ENCODE assay signal across 1 cellular context in the genomic region with DNA sequence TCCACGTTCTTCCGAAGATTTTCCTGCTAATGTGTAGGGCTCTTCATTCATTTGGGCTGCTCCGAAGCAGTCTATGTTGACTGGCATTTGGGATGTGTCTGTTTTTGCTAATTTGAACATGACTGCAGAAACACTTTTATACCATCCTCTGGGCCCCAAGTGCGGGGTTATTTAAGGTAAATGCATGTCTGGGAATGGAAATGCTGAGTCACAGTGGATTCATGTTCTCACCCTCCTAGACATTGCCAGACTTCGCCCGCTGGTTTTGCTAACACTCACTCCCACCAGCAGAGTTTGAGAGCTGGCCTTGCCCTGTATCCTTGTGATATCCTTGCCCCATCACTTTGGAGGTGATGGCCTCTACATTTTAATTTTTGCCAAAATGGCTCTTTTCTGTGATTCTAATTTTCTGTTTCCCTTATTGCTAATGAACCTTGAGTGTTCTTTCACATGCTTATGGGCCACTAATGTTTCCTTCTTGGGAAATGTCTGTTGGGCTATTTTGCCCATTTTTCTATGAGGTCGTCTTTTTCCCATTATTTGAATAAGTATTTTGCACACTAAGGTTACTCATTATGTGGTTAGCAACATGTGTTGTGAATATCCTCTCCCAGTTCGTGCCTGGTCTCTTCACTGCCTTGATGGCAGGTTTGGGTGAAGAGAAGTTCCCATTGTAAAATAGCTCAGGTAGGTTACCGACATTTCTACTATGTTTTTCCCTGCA.
TF ChIP-seq lines count a peak whose summit lies in the region.

No MANE protein-coding gene starts in this region.

TF ChIP-seq in K562, 482 proteins besides CTCF, POLR2A, EP300 and RAD21 (continued from another document and continues in another):
- TF ChIP-seq ARID1B (IDR thresholded peaks at IDR 0.05) (peak; percentile 32), ZC3H11A (IDR thresholded peaks at IDR 0.05; ENCODE audit: low read depth, low read length) (no peak), HNRNPLL (IDR thresholded peaks at IDR 0.05; ENCODE audit: low read depth, low read length, poor library complexity, severe bottlenecking) (no peak), ZNF239 (CRISPR knock-in tag; IDR thresholded peaks at IDR 0.05) (no peak), GTF2E2 (tag; IDR thresholded peaks at IDR 0.05) (no peak), ZNF696 (CRISPR knock-in tag; conservative IDR thresholded peaks at IDR 0.05) (no peak), HDAC8 (tag; IDR thresholded peaks at IDR 0.05) (no peak), GATA2 (CRISPR knock-in tag; IDR thresholded peaks at IDR 0.05) (no peak), MAFK (IDR thresholded peaks at IDR 0.05; ENCODE audit: low read length) (peak; percentile 77), KAT7 (CRISPR knock-in tag; IDR thresholded peaks at IDR 0.05; ENCODE audit: borderline replicate concordance) (no peak), ZNF140 (CRISPR knock-in tag; IDR thresholded peaks at IDR 0.05) (no peak), ZNF197 (CRISPR knock-in tag; IDR thresholded peaks at IDR 0.05; ENCODE audit: low read depth) (no peak), SMAD2 (IDR thresholded peaks at IDR 0.05; ENCODE audit: low read depth, low read length) (no peak), SRF (CRISPR knock-in tag; IDR thresholded peaks at IDR 0.05) (no peak), XRCC5 (IDR thresholded peaks at IDR 0.05; ENCODE audit: low read depth, low read length) (no peak), ZNF766 (CRISPR knock-in tag; conservative IDR thresholded peaks at IDR 0.05) (no peak), ZZZ3 (IDR thresholded peaks at IDR 0.05) (no peak), RFX7 (CRISPR knock-in tag; IDR thresholded peaks at IDR 0.05) (no peak), SMARCA4 (IDR thresholded peaks at IDR 0.05) (0 out of 2 replicates have a peak, but pooled peaks have one; percentile 18), GTF2F1 (IDR thresholded peaks at IDR 0.05; ENCODE audit: low read depth, low read length) (no peak), KLF1 (tag; IDR thresholded peaks at IDR 0.05) (no peak), SAFB (IDR thresholded peaks at IDR 0.05; ENCODE audit: borderline replicate concordance, low read depth, low read length) (no peak), PHF8 (IDR thresholded peaks at IDR 0.05; ENCODE audit: borderline replicate concordance, low read length) (no peak), TAF15 (IDR thresholded peaks at IDR 0.05; ENCODE audit: low read depth, low read length) (no peak), CBX5 (IDR thresholded peaks at IDR 0.05; ENCODE audit: borderline replicate concordance, low read depth) (no peak), ZNF354B (CRISPR knock-in tag; IDR thresholded peaks at IDR 0.05) (no peak), ZNF316 (IDR thresholded peaks at IDR 0.05) (peak; percentile 92), SETDB1 (IDR thresholded peaks at IDR 0.05; ENCODE audit: low read length) (no peak), EWSR1 (IDR thresholded peaks at IDR 0.05; ENCODE audit: borderline replicate concordance, low read depth, partially characterized antibody) (no peak)
- TF ChIP-seq, protein P1, sequence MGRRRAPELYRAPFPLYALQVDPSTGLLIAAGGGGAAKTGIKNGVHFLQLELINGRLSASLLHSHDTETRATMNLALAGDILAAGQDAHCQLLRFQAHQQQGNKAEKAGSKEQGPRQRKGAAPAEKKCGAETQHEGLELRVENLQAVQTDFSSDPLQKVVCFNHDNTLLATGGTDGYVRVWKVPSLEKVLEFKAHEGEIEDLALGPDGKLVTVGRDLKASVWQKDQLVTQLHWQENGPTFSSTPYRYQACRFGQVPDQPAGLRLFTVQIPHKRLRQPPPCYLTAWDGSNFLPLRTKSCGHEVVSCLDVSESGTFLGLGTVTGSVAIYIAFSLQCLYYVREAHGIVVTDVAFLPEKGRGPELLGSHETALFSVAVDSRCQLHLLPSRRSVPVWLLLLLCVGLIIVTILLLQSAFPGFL (CRISPR knock-in tag; IDR thresholded peaks at IDR 0.05): no peak
- TF ChIP-seq, protein P2, sequence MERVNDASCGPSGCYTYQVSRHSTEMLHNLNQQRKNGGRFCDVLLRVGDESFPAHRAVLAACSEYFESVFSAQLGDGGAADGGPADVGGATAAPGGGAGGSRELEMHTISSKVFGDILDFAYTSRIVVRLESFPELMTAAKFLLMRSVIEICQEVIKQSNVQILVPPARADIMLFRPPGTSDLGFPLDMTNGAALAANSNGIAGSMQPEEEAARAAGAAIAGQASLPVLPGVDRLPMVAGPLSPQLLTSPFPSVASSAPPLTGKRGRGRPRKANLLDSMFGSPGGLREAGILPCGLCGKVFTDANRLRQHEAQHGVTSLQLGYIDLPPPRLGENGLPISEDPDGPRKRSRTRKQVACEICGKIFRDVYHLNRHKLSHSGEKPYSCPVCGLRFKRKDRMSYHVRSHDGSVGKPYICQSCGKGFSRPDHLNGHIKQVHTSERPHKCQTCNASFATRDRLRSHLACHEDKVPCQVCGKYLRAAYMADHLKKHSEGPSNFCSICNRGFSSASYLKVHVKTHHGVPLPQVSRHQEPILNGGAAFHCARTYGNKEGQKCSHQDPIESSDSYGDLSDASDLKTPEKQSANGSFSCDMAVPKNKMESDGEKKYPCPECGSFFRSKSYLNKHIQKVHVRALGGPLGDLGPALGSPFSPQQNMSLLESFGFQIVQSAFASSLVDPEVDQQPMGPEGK (CRISPR knock-in tag; IDR thresholded peaks at IDR 0.05; ENCODE audit: borderline replicate concordance): no peak
- TF ChIP-seq, protein P3, sequence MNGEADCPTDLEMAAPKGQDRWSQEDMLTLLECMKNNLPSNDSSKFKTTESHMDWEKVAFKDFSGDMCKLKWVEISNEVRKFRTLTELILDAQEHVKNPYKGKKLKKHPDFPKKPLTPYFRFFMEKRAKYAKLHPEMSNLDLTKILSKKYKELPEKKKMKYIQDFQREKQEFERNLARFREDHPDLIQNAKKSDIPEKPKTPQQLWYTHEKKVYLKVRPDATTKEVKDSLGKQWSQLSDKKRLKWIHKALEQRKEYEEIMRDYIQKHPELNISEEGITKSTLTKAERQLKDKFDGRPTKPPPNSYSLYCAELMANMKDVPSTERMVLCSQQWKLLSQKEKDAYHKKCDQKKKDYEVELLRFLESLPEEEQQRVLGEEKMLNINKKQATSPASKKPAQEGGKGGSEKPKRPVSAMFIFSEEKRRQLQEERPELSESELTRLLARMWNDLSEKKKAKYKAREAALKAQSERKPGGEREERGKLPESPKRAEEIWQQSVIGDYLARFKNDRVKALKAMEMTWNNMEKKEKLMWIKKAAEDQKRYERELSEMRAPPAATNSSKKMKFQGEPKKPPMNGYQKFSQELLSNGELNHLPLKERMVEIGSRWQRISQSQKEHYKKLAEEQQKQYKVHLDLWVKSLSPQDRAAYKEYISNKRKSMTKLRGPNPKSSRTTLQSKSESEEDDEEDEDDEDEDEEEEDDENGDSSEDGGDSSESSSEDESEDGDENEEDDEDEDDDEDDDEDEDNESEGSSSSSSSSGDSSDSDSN (IDR thresholded peaks at IDR 0.05; ENCODE audit: borderline replicate concordance in 1 of 2, low read depth in 2 of 2, low read length in 2 of 2): no peak
- TF ChIP-seq, protein P4, sequence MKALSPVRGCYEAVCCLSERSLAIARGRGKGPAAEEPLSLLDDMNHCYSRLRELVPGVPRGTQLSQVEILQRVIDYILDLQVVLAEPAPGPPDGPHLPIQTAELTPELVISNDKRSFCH (CRISPR knock-in tag; IDR thresholded peaks at IDR 0.05): no peak
- TF ChIP-seq, protein P4 (tag; IDR thresholded peaks at IDR 0.05): no peak
- TF ChIP-seq, protein P5, sequence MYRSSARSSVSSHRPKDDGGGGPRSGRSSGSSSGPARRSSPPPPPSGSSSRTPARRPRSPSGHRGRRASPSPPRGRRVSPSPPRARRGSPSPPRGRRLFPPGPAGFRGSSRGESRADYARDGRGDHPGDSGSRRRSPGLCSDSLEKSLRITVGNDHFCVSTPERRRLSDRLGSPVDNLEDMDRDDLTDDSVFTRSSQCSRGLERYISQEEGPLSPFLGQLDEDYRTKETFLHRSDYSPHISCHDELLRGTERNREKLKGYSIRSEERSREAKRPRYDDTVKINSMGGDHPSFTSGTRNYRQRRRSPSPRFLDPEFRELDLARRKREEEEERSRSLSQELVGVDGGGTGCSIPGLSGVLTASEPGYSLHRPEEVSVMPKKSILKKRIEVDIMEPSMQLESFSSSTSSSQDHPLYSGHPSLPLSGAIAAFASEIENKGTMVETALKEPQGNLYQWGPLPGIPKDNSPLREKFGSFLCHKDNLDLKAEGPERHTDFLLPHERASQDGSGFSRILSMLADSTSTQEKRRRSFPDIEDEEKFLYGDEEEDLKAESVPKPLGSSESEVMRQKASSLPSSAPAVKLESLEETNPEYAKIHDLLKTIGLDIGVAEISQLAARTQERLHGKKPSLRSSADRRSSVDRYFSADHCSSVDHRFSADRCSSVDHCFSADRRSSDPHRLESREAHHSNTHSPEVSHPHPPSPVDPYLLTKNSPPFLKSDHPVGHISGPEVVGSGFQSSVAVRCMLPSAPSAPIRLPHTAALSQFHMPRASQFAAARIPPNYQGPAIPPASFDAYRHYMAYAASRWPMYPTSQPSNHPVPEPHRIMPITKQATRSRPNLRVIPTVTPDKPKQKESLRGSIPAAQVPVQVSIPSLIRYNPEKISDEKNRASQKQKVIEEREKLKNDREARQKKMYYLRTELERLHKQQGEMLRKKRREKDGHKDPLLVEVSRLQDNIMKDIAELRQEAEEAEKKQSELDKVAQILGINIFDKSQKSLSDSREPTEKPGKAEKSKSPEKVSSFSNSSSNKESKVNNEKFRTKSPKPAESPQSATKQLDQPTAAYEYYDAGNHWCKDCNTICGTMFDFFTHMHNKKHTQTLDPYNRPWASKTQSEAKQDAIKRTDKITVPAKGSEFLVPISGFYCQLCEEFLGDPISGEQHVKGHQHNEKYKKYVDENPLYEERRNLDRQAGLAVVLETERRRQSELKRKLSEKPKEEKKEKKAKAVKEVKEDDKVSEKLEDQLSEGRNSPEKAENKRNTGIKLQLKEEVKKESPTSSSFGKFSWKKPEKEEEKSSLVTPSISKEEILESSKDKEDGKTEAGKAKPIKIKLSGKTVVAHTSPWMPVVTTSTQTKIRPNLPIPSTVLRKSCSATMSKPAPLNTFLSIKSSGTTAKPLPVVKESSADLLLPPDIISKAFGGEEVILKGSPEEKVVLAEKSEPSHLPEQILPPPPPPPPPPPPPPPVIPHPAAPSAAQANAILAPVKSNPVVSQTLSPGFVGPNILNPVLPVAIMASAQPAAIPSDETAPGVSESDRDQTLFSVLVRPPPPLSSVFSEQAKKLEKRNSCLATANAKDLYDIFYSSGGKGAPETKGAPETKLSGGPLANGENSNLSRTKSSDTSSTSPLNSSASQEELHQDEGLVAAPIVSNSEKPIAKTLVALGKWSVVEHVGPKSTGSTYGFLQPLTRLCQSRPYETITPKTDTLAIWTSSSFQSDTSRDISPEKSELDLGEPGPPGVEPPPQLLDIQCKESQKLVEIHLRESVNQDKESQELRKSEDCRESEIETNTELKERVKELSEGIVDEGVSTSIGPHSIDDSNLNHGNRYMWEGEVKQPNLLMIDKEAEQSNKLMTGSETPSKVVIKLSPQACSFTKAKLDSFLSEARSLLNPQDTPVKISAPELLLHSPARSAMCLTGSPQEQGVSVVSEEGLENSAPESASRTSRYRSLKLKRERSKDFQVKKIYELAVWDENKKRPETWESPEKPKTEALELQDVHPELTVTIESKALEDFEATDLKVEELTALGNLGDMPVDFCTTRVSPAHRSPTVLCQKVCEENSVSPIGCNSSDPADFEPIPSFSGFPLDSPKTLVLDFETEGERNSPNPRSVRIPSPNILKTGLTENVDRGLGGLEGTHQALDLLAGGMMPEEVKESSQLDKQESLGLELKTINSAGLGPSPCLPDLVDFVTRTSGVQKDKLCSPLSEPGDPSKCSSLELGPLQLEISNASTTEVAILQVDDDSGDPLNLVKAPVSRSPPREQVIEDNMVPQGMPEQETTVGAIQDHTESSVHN (IDR thresholded peaks at IDR 0.05; ENCODE audit: borderline replicate concordance in 1 of 2, low read depth in 1 of 2): no peak
- TF ChIP-seq, protein P6, sequence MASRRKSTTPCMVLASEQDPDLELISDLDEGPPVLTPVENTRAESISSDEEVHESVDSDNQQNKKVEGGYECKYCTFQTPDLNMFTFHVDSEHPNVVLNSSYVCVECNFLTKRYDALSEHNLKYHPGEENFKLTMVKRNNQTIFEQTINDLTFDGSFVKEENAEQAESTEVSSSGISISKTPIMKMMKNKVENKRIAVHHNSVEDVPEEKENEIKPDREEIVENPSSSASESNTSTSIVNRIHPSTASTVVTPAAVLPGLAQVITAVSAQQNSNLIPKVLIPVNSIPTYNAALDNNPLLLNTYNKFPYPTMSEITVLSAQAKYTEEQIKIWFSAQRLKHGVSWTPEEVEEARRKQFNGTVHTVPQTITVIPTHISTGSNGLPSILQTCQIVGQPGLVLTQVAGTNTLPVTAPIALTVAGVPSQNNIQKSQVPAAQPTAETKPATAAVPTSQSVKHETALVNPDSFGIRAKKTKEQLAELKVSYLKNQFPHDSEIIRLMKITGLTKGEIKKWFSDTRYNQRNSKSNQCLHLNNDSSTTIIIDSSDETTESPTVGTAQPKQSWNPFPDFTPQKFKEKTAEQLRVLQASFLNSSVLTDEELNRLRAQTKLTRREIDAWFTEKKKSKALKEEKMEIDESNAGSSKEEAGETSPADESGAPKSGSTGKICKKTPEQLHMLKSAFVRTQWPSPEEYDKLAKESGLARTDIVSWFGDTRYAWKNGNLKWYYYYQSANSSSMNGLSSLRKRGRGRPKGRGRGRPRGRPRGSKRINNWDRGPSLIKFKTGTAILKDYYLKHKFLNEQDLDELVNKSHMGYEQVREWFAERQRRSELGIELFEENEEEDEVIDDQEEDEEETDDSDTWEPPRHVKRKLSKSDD (conservative IDR thresholded peaks at IDR 0.05; ENCODE audit: low read length): no peak
- TF ChIP-seq, protein P7, sequence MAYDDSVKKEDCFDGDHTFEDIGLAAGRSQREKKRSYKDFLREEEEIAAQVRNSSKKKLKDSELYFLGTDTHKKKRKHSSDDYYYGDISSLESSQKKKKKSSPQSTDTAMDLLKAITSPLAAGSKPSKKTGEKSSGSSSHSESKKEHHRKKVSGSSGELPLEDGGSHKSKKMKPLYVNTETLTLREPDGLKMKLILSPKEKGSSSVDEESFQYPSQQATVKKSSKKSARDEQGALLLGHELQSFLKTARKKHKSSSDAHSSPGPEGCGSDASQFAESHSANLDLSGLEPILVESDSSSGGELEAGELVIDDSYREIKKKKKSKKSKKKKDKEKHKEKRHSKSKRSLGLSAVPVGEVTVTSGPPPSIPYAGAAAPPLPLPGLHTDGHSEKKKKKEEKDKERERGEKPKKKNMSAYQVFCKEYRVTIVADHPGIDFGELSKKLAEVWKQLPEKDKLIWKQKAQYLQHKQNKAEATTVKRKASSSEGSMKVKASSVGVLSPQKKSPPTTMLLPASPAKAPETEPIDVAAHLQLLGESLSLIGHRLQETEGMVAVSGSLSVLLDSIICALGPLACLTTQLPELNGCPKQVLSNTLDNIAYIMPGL (CRISPR knock-in tag; IDR thresholded peaks at IDR 0.05): no peak
- TF ChIP-seq, protein P8, sequence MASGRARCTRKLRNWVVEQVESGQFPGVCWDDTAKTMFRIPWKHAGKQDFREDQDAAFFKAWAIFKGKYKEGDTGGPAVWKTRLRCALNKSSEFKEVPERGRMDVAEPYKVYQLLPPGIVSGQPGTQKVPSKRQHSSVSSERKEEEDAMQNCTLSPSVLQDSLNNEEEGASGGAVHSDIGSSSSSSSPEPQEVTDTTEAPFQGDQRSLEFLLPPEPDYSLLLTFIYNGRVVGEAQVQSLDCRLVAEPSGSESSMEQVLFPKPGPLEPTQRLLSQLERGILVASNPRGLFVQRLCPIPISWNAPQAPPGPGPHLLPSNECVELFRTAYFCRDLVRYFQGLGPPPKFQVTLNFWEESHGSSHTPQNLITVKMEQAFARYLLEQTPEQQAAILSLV (tag; IDR thresholded peaks at IDR 0.05): no peak
